ENCODE assay signal across 3 cellular contexts in the genomic region with DNA sequence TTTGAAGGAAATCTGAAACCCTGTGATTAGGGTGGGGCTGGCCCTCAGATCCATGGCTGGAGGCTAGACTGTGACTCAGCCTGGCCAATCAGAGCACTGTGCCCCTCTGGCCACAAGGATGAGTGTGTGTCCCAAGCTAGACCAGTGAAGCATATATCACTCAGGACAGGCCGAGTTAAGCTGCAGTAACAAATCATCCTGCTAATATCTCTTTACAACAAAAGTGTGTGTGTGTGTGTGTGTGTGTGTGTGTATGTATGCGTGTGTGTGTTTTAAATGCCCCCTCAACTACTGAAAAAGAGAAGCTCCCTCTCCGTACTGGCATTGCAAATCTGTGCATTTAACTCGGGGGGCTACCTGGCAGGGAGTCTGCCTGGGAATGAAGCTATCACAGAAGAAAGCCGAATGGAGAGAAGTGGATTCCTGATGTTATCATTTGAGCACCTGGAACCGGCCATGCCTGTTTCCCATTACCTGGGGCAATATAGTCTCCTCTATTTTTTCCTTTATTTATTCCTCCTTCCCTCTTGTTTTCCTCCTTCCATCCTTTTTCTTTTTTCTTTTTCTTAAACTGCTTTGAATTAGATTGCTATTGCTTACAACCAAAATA.
A peak's percentile ranks its signal among the peaks of the same experiment; 100 is the strongest.
TF ChIP-seq lines count a peak whose summit lies in the region.

No MANE protein-coding gene starts in this region.

TF ChIP-seq in A549, 52 proteins besides CTCF, POLR2A, EP300 and RAD21 (continued from another document):
- TF ChIP-seq MAX (IDR thresholded peaks at IDR 0.05) (no peak), HES2 (IDR thresholded peaks at IDR 0.05) (no peak), TP53 (CRISPR knock-in tag; IDR thresholded peaks at IDR 0.05) (no peak)
- TF ChIP-seq, protein P1, sequence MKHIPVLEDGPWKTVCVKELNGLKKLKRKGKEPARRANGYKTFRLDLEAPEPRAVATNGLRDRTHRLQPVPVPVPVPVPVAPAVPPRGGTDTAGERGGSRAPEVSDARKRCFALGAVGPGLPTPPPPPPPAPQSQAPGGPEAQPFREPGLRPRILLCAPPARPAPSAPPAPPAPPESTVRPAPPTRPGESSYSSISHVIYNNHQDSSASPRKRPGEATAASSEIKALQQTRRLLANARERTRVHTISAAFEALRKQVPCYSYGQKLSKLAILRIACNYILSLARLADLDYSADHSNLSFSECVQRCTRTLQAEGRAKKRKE (CRISPR knock-in tag; IDR thresholded peaks at IDR 0.05; ENCODE audit: low read depth): no peak
TF ChIP-seq in A549: peak in this region for 0.

TF ChIP-seq in HCT116, 20 proteins besides CTCF, POLR2A, EP300 and RAD21 (continued from another document):
- TF ChIP-seq, protein P2, sequence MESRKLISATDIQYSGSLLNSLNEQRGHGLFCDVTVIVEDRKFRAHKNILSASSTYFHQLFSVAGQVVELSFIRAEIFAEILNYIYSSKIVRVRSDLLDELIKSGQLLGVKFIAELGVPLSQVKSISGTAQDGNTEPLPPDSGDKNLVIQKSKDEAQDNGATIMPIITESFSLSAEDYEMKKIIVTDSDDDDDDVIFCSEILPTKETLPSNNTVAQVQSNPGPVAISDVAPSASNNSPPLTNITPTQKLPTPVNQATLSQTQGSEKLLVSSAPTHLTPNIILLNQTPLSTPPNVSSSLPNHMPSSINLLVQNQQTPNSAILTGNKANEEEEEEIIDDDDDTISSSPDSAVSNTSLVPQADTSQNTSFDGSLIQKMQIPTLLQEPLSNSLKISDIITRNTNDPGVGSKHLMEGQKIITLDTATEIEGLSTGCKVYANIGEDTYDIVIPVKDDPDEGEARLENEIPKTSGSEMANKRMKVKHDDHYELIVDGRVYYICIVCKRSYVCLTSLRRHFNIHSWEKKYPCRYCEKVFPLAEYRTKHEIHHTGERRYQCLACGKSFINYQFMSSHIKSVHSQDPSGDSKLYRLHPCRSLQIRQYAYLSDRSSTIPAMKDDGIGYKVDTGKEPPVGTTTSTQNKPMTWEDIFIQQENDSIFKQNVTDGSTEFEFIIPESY (IDR thresholded peaks at IDR 0.05; ENCODE audit: extremely low read depth, insufficient replicate concordance, low read length): no peak
- TF ChIP-seq FOSL1 (IDR thresholded peaks at IDR 0.05; ENCODE audit: low read depth): no peak; the same call in 1 of the 2 replicates
- TF ChIP-seq TCF7L2 (IDR thresholded peaks at IDR 0.05; ENCODE audit: borderline replicate concordance, extremely low read depth, insufficient read depth, insufficient read length): peak; percentile 60
- no peak for TF ChIP-seq EZH2phosphoT487 (IDR thresholded peaks at IDR 0.05; ENCODE audit: borderline replicate concordance)
- TF ChIP-seq POLR2AphosphoS5 (IDR thresholded peaks at IDR 0.05; ENCODE audit: low read depth, low read length): peak; percentile 34; the same call in 1 of the 2 replicates
- TF ChIP-seq YY1 (IDR thresholded peaks at IDR 0.05; ENCODE audit: extremely low read depth, insufficient replicate concordance, low read depth, low read length): no peak
- peak; percentile 42; the same call in 1 of the 2 replicates for TF ChIP-seq JUND (IDR thresholded peaks at IDR 0.05)
- no peak for TF ChIP-seq ATF3 (IDR thresholded peaks at IDR 0.05)
- TF ChIP-seq CEBPB (IDR thresholded peaks at IDR 0.05; ENCODE audit: low read depth): no peak
- TF ChIP-seq EGR1 (IDR thresholded peaks at IDR 0.05; ENCODE audit: low read depth): no peak
- TF ChIP-seq MAX (IDR thresholded peaks at IDR 0.05): peak; percentile 68
- no peak for TF ChIP-seq ZFX (IDR thresholded peaks at IDR 0.05)
- peak; percentile 89 for TF ChIP-seq CBX3 (IDR thresholded peaks at IDR 0.05; ENCODE audit: low read depth)
- no peak for TF ChIP-seq ZNF274 (IDR thresholded peaks at IDR 0.05; ENCODE audit: low read depth, low read length)
- no peak for TF ChIP-seq EZH2 (IDR thresholded peaks at IDR 0.05)
- TF ChIP-seq, protein P3, sequence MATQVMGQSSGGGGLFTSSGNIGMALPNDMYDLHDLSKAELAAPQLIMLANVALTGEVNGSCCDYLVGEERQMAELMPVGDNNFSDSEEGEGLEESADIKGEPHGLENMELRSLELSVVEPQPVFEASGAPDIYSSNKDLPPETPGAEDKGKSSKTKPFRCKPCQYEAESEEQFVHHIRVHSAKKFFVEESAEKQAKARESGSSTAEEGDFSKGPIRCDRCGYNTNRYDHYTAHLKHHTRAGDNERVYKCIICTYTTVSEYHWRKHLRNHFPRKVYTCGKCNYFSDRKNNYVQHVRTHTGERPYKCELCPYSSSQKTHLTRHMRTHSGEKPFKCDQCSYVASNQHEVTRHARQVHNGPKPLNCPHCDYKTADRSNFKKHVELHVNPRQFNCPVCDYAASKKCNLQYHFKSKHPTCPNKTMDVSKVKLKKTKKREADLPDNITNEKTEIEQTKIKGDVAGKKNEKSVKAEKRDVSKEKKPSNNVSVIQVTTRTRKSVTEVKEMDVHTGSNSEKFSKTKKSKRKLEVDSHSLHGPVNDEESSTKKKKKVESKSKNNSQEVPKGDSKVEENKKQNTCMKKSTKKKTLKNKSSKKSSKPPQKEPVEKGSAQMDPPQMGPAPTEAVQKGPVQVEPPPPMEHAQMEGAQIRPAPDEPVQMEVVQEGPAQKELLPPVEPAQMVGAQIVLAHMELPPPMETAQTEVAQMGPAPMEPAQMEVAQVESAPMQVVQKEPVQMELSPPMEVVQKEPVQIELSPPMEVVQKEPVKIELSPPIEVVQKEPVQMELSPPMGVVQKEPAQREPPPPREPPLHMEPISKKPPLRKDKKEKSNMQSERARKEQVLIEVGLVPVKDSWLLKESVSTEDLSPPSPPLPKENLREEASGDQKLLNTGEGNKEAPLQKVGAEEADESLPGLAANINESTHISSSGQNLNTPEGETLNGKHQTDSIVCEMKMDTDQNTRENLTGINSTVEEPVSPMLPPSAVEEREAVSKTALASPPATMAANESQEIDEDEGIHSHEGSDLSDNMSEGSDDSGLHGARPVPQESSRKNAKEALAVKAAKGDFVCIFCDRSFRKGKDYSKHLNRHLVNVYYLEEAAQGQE (IDR thresholded peaks at IDR 0.05; ENCODE audit: low read depth): no peak
- TF ChIP-seq SP1 (IDR thresholded peaks at IDR 0.05; ENCODE audit: low read depth): peak; percentile 86
- no peak for TF ChIP-seq ELF1 (IDR thresholded peaks at IDR 0.05; ENCODE audit: borderline replicate concordance, low read depth)
- no peak for TF ChIP-seq SRF (IDR thresholded peaks at IDR 0.05; ENCODE audit: low read depth)
TF ChIP-seq in HCT116: peak in this region for 6.

TF ChIP-seq in SK-N-SH treated with all-trans-retinoic acid at 6 μM for 48 hours, 23 proteins besides CTCF, POLR2A, EP300 and RAD21 (continued from another document):
- TF ChIP-seq, protein P4, sequence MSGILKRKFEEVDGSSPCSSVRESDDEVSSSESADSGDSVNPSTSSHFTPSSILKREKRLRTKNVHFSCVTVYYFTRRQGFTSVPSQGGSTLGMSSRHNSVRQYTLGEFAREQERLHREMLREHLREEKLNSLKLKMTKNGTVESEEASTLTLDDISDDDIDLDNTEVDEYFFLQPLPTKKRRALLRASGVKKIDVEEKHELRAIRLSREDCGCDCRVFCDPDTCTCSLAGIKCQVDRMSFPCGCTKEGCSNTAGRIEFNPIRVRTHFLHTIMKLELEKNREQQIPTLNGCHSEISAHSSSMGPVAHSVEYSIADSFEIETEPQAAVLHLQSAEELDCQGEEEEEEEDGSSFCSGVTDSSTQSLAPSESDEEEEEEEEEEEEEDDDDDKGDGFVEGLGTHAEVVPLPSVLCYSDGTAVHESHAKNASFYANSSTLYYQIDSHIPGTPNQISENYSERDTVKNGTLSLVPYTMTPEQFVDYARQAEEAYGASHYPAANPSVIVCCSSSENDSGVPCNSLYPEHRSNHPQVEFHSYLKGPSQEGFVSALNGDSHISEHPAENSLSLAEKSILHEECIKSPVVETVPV (CRISPR knock-in tag; IDR thresholded peaks at IDR 0.05): no peak
- TF ChIP-seq ZNF565 (CRISPR knock-in tag; conservative IDR thresholded peaks at IDR 0.05; ENCODE audit: low read depth): no peak
- TF ChIP-seq PATZ1 (CRISPR knock-in tag; IDR thresholded peaks at IDR 0.05; ENCODE audit: borderline replicate concordance): no peak
